21 cellular contexts compared by ENCODE assay signal in genomic region chrX:100600769-100601168, GRCh38. TPM values are rescaled to one million over a fixed set of nuclear protein-coding genes. Genes with fewer than 3 reads are reported as not detected.
DNase-seq lines count a peak whose midpoint lies in the region; ATAC-seq and TF ChIP-seq lines count a peak whose summit lies in the region.
"Had no signal": no experiment of that assay in that cellular context is flagged by ENCODE, and none has a peak within 500 bp of the region (broad histone marks: within the 10 kb centered on the region; RNA-seq: fewer than 3 reads in every experiment).

No MANE protein-coding gene starts in this region.

- H3K4me3 ChIP-seq in MM.1S (ENCODE audit: low read length) = no peak overlapping the region
- H3K4me3 ChIP-seq in suprapubic skin = no peak overlapping the region
- H3K4me3 ChIP-seq: esophagus muscularis mucosa, lung, spleen, tibial nerve had no signal

- TF ChIP-seq POLR2A in suprapubic skin (IDR thresholded peaks at IDR 0.05) = no peak

- H3K36me3 ChIP-seq in MM.1S (replicated peaks; ENCODE audit: insufficient read depth, low read length) = no peaks in the 10 kb centered on the region
- no peaks in the 10 kb centered on the region for H3K36me3 ChIP-seq in suprapubic skin
- H3K36me3 ChIP-seq: esophagus muscularis mucosa, spleen, tibial nerve had no signal

- peaks cover 37% of the 10 kb centered on the region for H3K4me1 Mint-ChIP-seq in nephron progenitor cell

- TF ChIP-seq EP300 in suprapubic skin (IDR thresholded peaks at IDR 0.05) = no peak

- no peaks in the 10 kb centered on the region for H3K9me2 ChIP-seq in MM.1S (replicated peaks; ENCODE audit: insufficient read depth, low read length)

- H3K79me2 ChIP-seq in MM.1S (ENCODE audit: low read length) = no peaks in the 10 kb centered on the region

- peak overlapping the region; percentile 46 for H3K4me2 ChIP-seq in MM.1S (ENCODE audit: low read depth, low read length)

- no peak overlapping the region for H2AFZ ChIP-seq in MM.1S (ENCODE audit: low read length)

- DNase-seq in MM.1S (peak; percentile 67), nephron progenitor cell (no peak), suprapubic skin (ENCODE audit: low spot score in 2 of 2) (no peak), NCI-H2081 (lab: John Stamatoyannopoulos, UW) (no peak), LoVo (ENCODE audit: low spot score) (no peak)
- DNase-seq in activated T-cell treated with anti-CD3 and anti-CD28 coated beads, Interleukin-2, amount 50 U/mL, for 1 hour = no peak
- DNase-seq: activated CD4-positive, CD25-positive, alpha-beta regulatory T cell treated with anti-CD3 and anti-CD28 coated beads, Interleukin-2, amount 50 U/mL, for 72 hours; central memory CD4-positive, alpha-beta T cell; NCI-H446 treated with DMSO at 0.1 percent for 48 hours; posterior cingulate gyrus; SHP77; spleen; T-helper 17 cell had no signal

- peaks cover 5% of the 10 kb centered on the region for H3K27me3 Mint-ChIP-seq in nephron progenitor cell (ENCODE audit: low read depth, poor library complexity)

- H3K27ac Mint-ChIP-seq in nephron progenitor cell = peak overlapping the region; percentile 57
- H3K27ac Mint-ChIP-seq: activated T-helper 2 cell treated with anti-CD3 and anti-CD28 coated beads, Interferon-gamma antibody, Interleukin-2, Interleukin-4, amounts not matched to agents 10 μg/mL and 5 μg/mL and 100 μg/mL, durations not matched to agents 14 hours and 24 hours and 36 hours; B cell; T-helper 17 cell had no signal

- no peak overlapping the region for H3K9ac ChIP-seq in MM.1S (ENCODE audit: low read length)

- H4K20me1 ChIP-seq in MM.1S (ENCODE audit: insufficient read depth, low read length) = no peaks in the 10 kb centered on the region

- no peaks in the 10 kb centered on the region for H3K27me3 ChIP-seq in MM.1S (replicated peaks; ENCODE audit: insufficient read depth, low read length)
- H3K27me3 ChIP-seq in suprapubic skin = no peaks in the 10 kb centered on the region
- H3K27me3 ChIP-seq: esophagus muscularis mucosa had no signal

- H3K27ac ChIP-seq in MM.1S (ENCODE audit: low read length) (no peak overlapping the region), suprapubic skin (no peak overlapping the region)
- H3K27ac ChIP-seq: esophagus muscularis mucosa, tibial nerve had no signal

- TF ChIP-seq CTCF in MM.1S (IDR thresholded peaks at IDR 0.05; ENCODE audit: low read length) = no peak
- TF ChIP-seq CTCF in nephron progenitor cell (IDR thresholded peaks at IDR 0.05) = no peak
- no peak for TF ChIP-seq CTCF in suprapubic skin (IDR thresholded peaks at IDR 0.05)

- peak; percentile 89 for ATAC-seq in GM18858 (IDR thresholded peaks at IDR 0.05; ENCODE audit: unreplicated experiment)
- ATAC-seq in HG02610 (IDR thresholded peaks at IDR 0.05; ENCODE audit: unreplicated experiment) = peak; percentile 90
- ATAC-seq: T-helper 17 cell had no signal

- no peaks in the 10 kb centered on the region for H3K36me3 Mint-ChIP-seq in nephron progenitor cell (ENCODE audit: low read depth)

- WGBS in suprapubic skin = 62% methylated on average over 1 of the region's 1 CpG

- H3K9me3 ChIP-seq in MM.1S (replicated peaks; ENCODE audit: insufficient read depth, low read length) = no peaks in the 10 kb centered on the region
- no peaks in the 10 kb centered on the region for H3K9me3 ChIP-seq in suprapubic skin
- H3K9me3 ChIP-seq: esophagus muscularis mucosa, spleen, tibial nerve had no signal

- H3K9me3 Mint-ChIP-seq in nephron progenitor cell = peaks cover 27% of the 10 kb centered on the region
- H3K9me3 Mint-ChIP-seq: activated T-helper 2 cell treated with anti-CD3 and anti-CD28 coated beads, Interferon-gamma antibody, Interleukin-2, Interleukin-4, amounts not matched to agents 10 μg/mL and 5 μg/mL and 100 μg/mL, durations not matched to agents 14 hours and 24 hours and 36 hours had no signal

- no peaks in the 10 kb centered on the region for H3F3A ChIP-seq in MM.1S (ENCODE audit: insufficient read depth, low read length)

- no peak overlapping the region for H3K4me3 Mint-ChIP-seq in nephron progenitor cell
- H3K4me3 Mint-ChIP-seq: B cell, T-helper 17 cell had no signal

- H3K4me1 ChIP-seq in MM.1S (ENCODE audit: low read length) (peaks cover 11% of the 10 kb centered on the region), suprapubic skin (no peaks in the 10 kb centered on the region)
- H3K4me1 ChIP-seq: esophagus muscularis mucosa, tibial nerve had no signal

RNA-seq across cellular contexts. Expression of gene TNMD, which starts 16.0 kb away (rescaled TPM):
- total RNA-seq in suprapubic skin = 1 to 10 TPM in 2 of 4 donors, not detected in 2; 2.0 to 9.0 TPM
- total RNA-seq: activated T-helper 2 cell treated with anti-CD3 and anti-CD28 coated beads, Interferon-gamma antibody, Interleukin-2, Interleukin-4, amounts not matched to agents 10 μg/mL and 5 μg/mL and 100 μg/mL, durations not matched to agents 14 hours and 24 hours and 36 hours; B cell; HT1080; lung; T-helper 17 cell had no signal

RNA-seq across cellular contexts. Expression of gene TSPAN6, which starts 35.8 kb away (rescaled TPM):
- total RNA-seq in suprapubic skin = 10 to 100 TPM; 10.8 to 17.0 (median 14.8) TPM
- total RNA-seq: activated T-helper 2 cell treated with anti-CD3 and anti-CD28 coated beads, Interferon-gamma antibody, Interleukin-2, Interleukin-4, amounts not matched to agents 10 μg/mL and 5 μg/mL and 100 μg/mL, durations not matched to agents 14 hours and 24 hours and 36 hours; B cell had no signal

RNA-seq across cellular contexts. Expression of gene SRPX2, which starts 43.2 kb away (rescaled TPM):
- total RNA-seq in suprapubic skin = 10 to 100 TPM in 1 of 4 donors, 1 to 10 TPM in 3; 2.8 to 15.2 (median 7.5) TPM
- total RNA-seq: activated T-helper 2 cell treated with anti-CD3 and anti-CD28 coated beads, Interferon-gamma antibody, Interleukin-2, Interleukin-4, amounts not matched to agents 10 μg/mL and 5 μg/mL and 100 μg/mL, durations not matched to agents 14 hours and 24 hours and 36 hours; B cell; T-helper 17 cell had no signal
